12 cellular contexts compared by ENCODE assay signal in the genomic region with DNA sequence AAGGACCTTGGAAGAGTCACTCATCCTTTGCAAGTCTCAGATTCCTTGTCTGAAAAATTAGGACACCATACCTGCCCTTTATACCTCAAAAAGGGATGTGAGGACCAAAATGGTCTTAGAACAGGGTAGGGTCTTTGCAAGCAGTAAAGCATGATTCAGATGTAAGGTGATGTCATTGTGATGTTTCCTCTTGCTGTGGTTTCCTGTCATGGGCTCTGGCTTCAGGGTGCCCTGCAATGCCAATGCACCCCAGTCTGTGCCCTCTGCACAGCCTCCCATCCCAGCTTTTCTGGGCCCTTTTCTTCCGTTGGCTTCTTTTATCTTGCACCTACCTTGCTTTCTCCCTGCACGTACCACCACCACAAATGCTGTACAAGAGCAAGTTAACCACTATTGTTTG.
DNase-seq lines count a peak whose midpoint lies in the region; ATAC-seq, FAIRE-seq and TF ChIP-seq lines count a peak whose summit lies in the region.
"Had no signal": no experiment of that assay in that cellular context is flagged by ENCODE, and none has a peak within 500 bp of the region (broad histone marks: within the 10 kb centered on the region; RNA-seq: fewer than 3 reads in every experiment).

No MANE protein-coding gene starts in this region.

- peak overlapping the region; percentile 37 for H3K4me3 Mint-ChIP-seq in activated CD4-positive, alpha-beta T cell treated with anti-CD3 and anti-CD28 coated beads, Interleukin-2, amount 10 ng/mL, durations not matched to agents 24 days and 14 days
- no peak overlapping the region for H3K4me3 Mint-ChIP-seq in stimulated activated naive B cell treated with anti-CD40 and anti-IgM and Interleukin-4, amounts not matched to agents 10 μg/mL and 1 μg/mL and 100 μg/mL, for 72 hours
- H3K4me3 Mint-ChIP-seq: brain, IgD-negative memory B cell had no signal

- peak; percentile 59 for FAIRE-seq in endothelial cell of umbilical vein (lab: Jason Lieb, UNC)
- FAIRE-seq: GM18507 had no signal

- H2AFZ ChIP-seq in endothelial cell of umbilical vein (ENCODE audit: low read depth, low read length) = no peak overlapping the region

- intact Hi-C loops in activated CD4-positive, alpha-beta T cell treated with anti-CD3 and anti-CD28 coated beads, Interleukin-2, amount 10 ng/mL, durations not matched to agents 24 days and 14 days (cut with micrococcal nuclease) = no loop called here
- intact Hi-C loops in endothelial cell of umbilical vein (cut with micrococcal nuclease) = no loop called here

- no peaks in the 10 kb centered on the region for H3K9me3 ChIP-seq in endothelial cell of umbilical vein (replicated peaks; ENCODE audit: control insufficient read depth, insufficient read depth, low read length)

- no peak for TF ChIP-seq CTCF in endothelial cell of umbilical vein (IDR thresholded peaks at IDR 0.05; ENCODE audit: extremely low read depth in 1 of 2, insufficient read depth in 1 of 2, low read depth in 1 of 2, low read length in 2 of 2)

- DNase-seq in activated T-cell treated with anti-CD3 and anti-CD28 coated beads, Interleukin-2, amount 50 U/mL, for 48 hours = peak; percentile 26 to 27
- no peak for DNase-seq in activated T-cell treated with anti-CD3 and anti-CD28 coated beads for 4 hours
- peak; percentile 79 for DNase-seq in activated CD4-positive, alpha-beta T cell treated with anti-CD3 and anti-CD28 coated beads, Interleukin-2, amount 10 ng/mL, durations not matched to agents 24 days and 14 days
- DNase-seq in endothelial cell of umbilical vein (ENCODE audit: low read depth, low spot score) = no peak
- no peak for DNase-seq in stimulated activated naive B cell treated with anti-CD40 and anti-IgM and Interleukin-4, amounts not matched to agents 10 μg/mL and 1 μg/mL and 100 μg/mL, for 72 hours
- DNase-seq in retina = no peak
- DNase-seq in germinal center (ENCODE audit: low spot score) = no peak

- BruUV-seq in endothelial cell of umbilical vein (replicated peaks; lab: Mats Ljungman, UMichigan) = no TSS peak

- H3K36me3 ChIP-seq in endothelial cell of umbilical vein (ENCODE audit: control insufficient read depth in 2 of 2, extremely low read depth in 1 of 2, insufficient read depth in 2 of 2, low read length in 2 of 2) = no peaks in the 10 kb centered on the region

- H3K4me3 ChIP-seq in endothelial cell of umbilical vein (replicated peaks in 1 of 3; ENCODE audit: insufficient read depth in 1 of 3, low read depth in 1 of 3, low read length in 3 of 3) = no peak overlapping the region

- peak; percentile 59 to 74 for ATAC-seq in stimulated activated naive B cell treated with anti-CD40 and anti-IgM and Interleukin-4, amounts not matched to agents 10 μg/mL and 1 μg/mL and 100 μg/mL, for 72 hours (replicated peaks)
- ATAC-seq in HG03442 (IDR thresholded peaks at IDR 0.05; ENCODE audit: unreplicated experiment) = no peak
- ATAC-seq: sciatic nerve had no signal

- H3K4me1 Mint-ChIP-seq in activated CD4-positive, alpha-beta T cell treated with anti-CD3 and anti-CD28 coated beads, Interleukin-2, amount 10 ng/mL, durations not matched to agents 24 days and 14 days = peaks cover 36% of the 10 kb centered on the region
- peaks cover 13 to 18% of the 10 kb centered on the region in 2 donors for H3K4me1 Mint-ChIP-seq in stimulated activated naive B cell treated with anti-CD40 and anti-IgM and Interleukin-4, amounts not matched to agents 10 μg/mL and 1 μg/mL and 100 μg/mL, for 72 hours

- no peaks in the 10 kb centered on the region for H3K9me3 Mint-ChIP-seq in activated CD4-positive, alpha-beta T cell treated with anti-CD3 and anti-CD28 coated beads, Interleukin-2, amount 10 ng/mL, durations not matched to agents 24 days and 14 days
- no peaks in the 10 kb centered on the region for H3K9me3 Mint-ChIP-seq in stimulated activated naive B cell treated with anti-CD40 and anti-IgM and Interleukin-4, amounts not matched to agents 10 μg/mL and 1 μg/mL and 100 μg/mL, for 72 hours
- H3K9me3 Mint-ChIP-seq: IgD-negative memory B cell had no signal

- POLR2A ChIA-PET in endothelial cell of umbilical vein (lab: Charles Lee) = no interaction called here

- H3K4me2 ChIP-seq in endothelial cell of umbilical vein (ENCODE audit: insufficient read depth, low read length) = no peak overlapping the region

- CTCF ChIA-PET in endothelial cell of umbilical vein (lab: Charles Lee) = interaction anchor here (0.7 to 1.1 kb wide), 2 partner anchors 10 to 214 kb away, joined by 3 to 5 read pairs; no protein-coding TSS in a partner anchor

- H3K4me1 ChIP-seq in endothelial cell of umbilical vein (ENCODE audit: control insufficient read depth, extremely low read depth, insufficient read depth, low read length) = peaks cover 8% of the 10 kb centered on the region

- TF ChIP-seq POLR2A in endothelial cell of umbilical vein (IDR thresholded peaks at IDR 0.05; ENCODE audit: low read depth, low read length) = no peak

- no peak overlapping the region for H3K27ac Mint-ChIP-seq in activated CD4-positive, alpha-beta T cell treated with anti-CD3 and anti-CD28 coated beads, Interleukin-2, amount 10 ng/mL, durations not matched to agents 24 days and 14 days
- H3K27ac Mint-ChIP-seq in stimulated activated naive B cell treated with anti-CD40 and anti-IgM and Interleukin-4, amounts not matched to agents 10 μg/mL and 1 μg/mL and 100 μg/mL, for 72 hours = no peak overlapping the region

- no peaks in the 10 kb centered on the region for H3K27me3 ChIP-seq in endothelial cell of umbilical vein (ENCODE audit: control insufficient read depth in 2 of 2, insufficient read depth in 2 of 2, low read length in 2 of 2)

- dilution Hi-C loops in endothelial cell of umbilical vein (cut with MboI; ENCODE audit: extremely low pct_ligation_motif_present, low sequenced_read_pairs) = no loop called here

- peaks cover 6% of the 10 kb centered on the region for H3K27me3 Mint-ChIP-seq in activated CD4-positive, alpha-beta T cell treated with anti-CD3 and anti-CD28 coated beads, Interleukin-2, amount 10 ng/mL, durations not matched to agents 24 days and 14 days
- no peaks in the 10 kb centered on the region for H3K27me3 Mint-ChIP-seq in stimulated activated naive B cell treated with anti-CD40 and anti-IgM and Interleukin-4, amounts not matched to agents 10 μg/mL and 1 μg/mL and 100 μg/mL, for 72 hours
- H3K27me3 Mint-ChIP-seq: IgD-negative memory B cell had no signal

- no peaks in the 10 kb centered on the region for H3K9me1 ChIP-seq in endothelial cell of umbilical vein (replicated peaks; ENCODE audit: control insufficient read depth, extremely low read depth, insufficient read depth, low read length)

- no peaks in the 10 kb centered on the region for H3K36me3 Mint-ChIP-seq in activated CD4-positive, alpha-beta T cell treated with anti-CD3 and anti-CD28 coated beads, Interleukin-2, amount 10 ng/mL, durations not matched to agents 24 days and 14 days (ENCODE audit: low read depth)
- H3K36me3 Mint-ChIP-seq in stimulated activated naive B cell treated with anti-CD40 and anti-IgM and Interleukin-4, amounts not matched to agents 10 μg/mL and 1 μg/mL and 100 μg/mL, for 72 hours = no peaks in the 10 kb centered on the region
- H3K36me3 Mint-ChIP-seq: brain, IgD-negative memory B cell had no signal

- no peaks in the 10 kb centered on the region for H3K79me2 ChIP-seq in endothelial cell of umbilical vein (ENCODE audit: control insufficient read depth, insufficient read depth, low read length)

- H3K27ac ChIP-seq in endothelial cell of umbilical vein (ENCODE audit: insufficient read depth, low read depth, low read length) = no peak overlapping the region

- no peak overlapping the region for H3K9ac ChIP-seq in endothelial cell of umbilical vein (replicated peaks; ENCODE audit: extremely low read depth, insufficient read depth, low read length)

- H4K20me1 ChIP-seq in endothelial cell of umbilical vein (replicated peaks; ENCODE audit: control insufficient read depth, extremely low read depth, insufficient read depth, low read length) = no peaks in the 10 kb centered on the region

TF ChIP-seq in endothelial cell of umbilical vein, 7 proteins besides CTCF, POLR2A, EP300 and RAD21:
- peak; percentile 20 for TF ChIP-seq JUN (IDR thresholded peaks at IDR 0.05; ENCODE audit: borderline replicate concordance, insufficient read depth, insufficient read length, low read depth)
- no peak for TF ChIP-seq MAX (IDR thresholded peaks at IDR 0.05; ENCODE audit: insufficient read depth, insufficient read length)

Comparison
In these comparisons a context has a peak if more than half of its experiments do, and no peak if none do; other contexts are left out.
1. DNase-seq: peak in activated T-cell treated with anti-CD3 and anti-CD28 coated beads, Interleukin-2, amount 50 U/mL, for 48 hours (2 of 2) and activated CD4-positive, alpha-beta T cell treated with anti-CD3 and anti-CD28 coated beads, Interleukin-2, amount 10 ng/mL, durations not matched to agents 24 days and 14 days (single experiment); none in activated T-cell treated with anti-CD3 and anti-CD28 coated beads for 4 hours (single experiment), endothelial cell of umbilical vein (single experiment), stimulated activated naive B cell treated with anti-CD40 and anti-IgM and Interleukin-4, amounts not matched to agents 10 μg/mL and 1 μg/mL and 100 μg/mL, for 72 hours (single experiment), retina (single experiment) and germinal center (single experiment).